In genomic region chr2:149093579-149093978, GRCh38 we compare ENCODE assay signal across 22 cellular contexts. TPM values are rescaled to one million over a fixed set of nuclear protein-coding genes. Genes with fewer than 3 reads are reported as not detected.
"Had no signal": no experiment of that assay in that cellular context is flagged by ENCODE, and none has a peak within 500 bp of the region (broad histone marks: within the 10 kb centered on the region; RNA-seq: fewer than 3 reads in every experiment).

No MANE protein-coding gene starts in this region.

- ATAC-seq: gastrocnemius medialis; left ventricle myocardium superior; natural killer cell treated with Interleukin-12 subunit alpha and Interleukin-12 subunit beta and Interleukin-15 and Interleukin-18, amount 100 ng/mL, for 72 hours; stimulated activated memory B cell treated with anti-CD40 and anti-IgM and Interleukin-4, amounts not matched to agents 10 μg/mL and 1 μg/mL and 100 μg/mL, for 72 hours; stimulated activated naive CD8-positive, alpha-beta T cell treated with anti-CD3 and anti-CD28 coated beads, Interleukin-15, Interleukin-2, amounts not matched to agents 100 U/mL and 50 U/mL, for 24 hours had no signal

- H3K27me3 ChIP-seq: gastrocnemius medialis, right atrium auricular region, sigmoid colon, testis, tibial artery had no signal

- H3K9me3 ChIP-seq: gastrocnemius medialis, neutrophil, prostate gland, right atrium auricular region, sigmoid colon, testis, tibial artery had no signal

- H3K36me3 ChIP-seq: gastrocnemius medialis, neutrophil, prostate gland, right atrium auricular region, sigmoid colon, tibial artery had no signal

- H3K4me3 ChIP-seq: dorsolateral prefrontal cortex, gastrocnemius medialis, lung, prostate gland, right atrium auricular region, sigmoid colon, testis, tibial artery had no signal

- H3K4me1 ChIP-seq: gastrocnemius medialis, prostate gland, right atrium auricular region, sigmoid colon, tibial artery had no signal

- DNase-seq: dorsolateral prefrontal cortex; effector CD4-positive, alpha-beta T cell; foreskin fibroblast; gastrocnemius medialis; head of caudate nucleus; left ventricle myocardium superior; naive B cell; sigmoid colon; stimulated activated CD4-positive, alpha-beta T cell treated with anti-CD3 and anti-CD28 coated beads, Interleukin-2, amount 100 ng/mL, for 24 hours; stimulated activated CD4-positive, alpha-beta T cell treated with anti-CD3 and anti-CD28 coated beads, Interleukin-4, amount 100 ng/mL, for 4 hours; stimulated activated naive CD8-positive, alpha-beta T cell treated with anti-CD3 and anti-CD28 coated beads, Interleukin-15, Interleukin-2, amounts not matched to agents 100 U/mL and 50 U/mL, for 24 hours; substantia nigra; testis; tibial artery had no signal

- H3K27ac ChIP-seq: dorsolateral prefrontal cortex, gastrocnemius medialis, neutrophil, prostate gland, right atrium auricular region, sigmoid colon, testis, tibial artery had no signal

RNA-seq across cellular contexts. Expression of gene LYPD6B, which starts 55.1 kb away (rescaled TPM):
- total RNA-seq: gastrocnemius medialis; left ventricle myocardium superior; mononuclear cell; natural killer cell treated with Interleukin-12 subunit alpha and Interleukin-12 subunit beta and Interleukin-15 and Interleukin-18, amount 100 ng/mL, for 72 hours; neural crest cell had no signal
